ENCODE assay signal across 8 cellular contexts in genomic region chr7:74657692-74658170, GRCh38. TPM values are rescaled to one million over a fixed set of nuclear protein-coding genes. Genes with fewer than 3 reads are reported as not detected.
DNase-seq lines count a peak whose midpoint lies in the region; ATAC-seq and TF ChIP-seq lines count a peak whose summit lies in the region.

TSS of gene GTF2I (plus strand) at chr7:74657718. CDS start at chr7:74689129, 31,411 bp downstream.

- H3K27ac Mint-ChIP-seq in activated naive CD8-positive, alpha-beta T cell treated with anti-CD3 and anti-CD28 coated beads for 36 hours: peak within 1 kb of the TSS; percentile 95

- DNase-seq in DND-41: no peak
- peak; percentile 66 for DNase-seq in activated naive CD8-positive, alpha-beta T cell treated with anti-CD3 and anti-CD28 coated beads for 36 hours
- no peak for DNase-seq in left ventricle myocardium superior
- peak; percentile 75 for DNase-seq in sciatic nerve (ENCODE audit: low spot score)
- DNase-seq in superior temporal gyrus (ENCODE audit: extremely low spot score): no peak
- no peak for DNase-seq in Kasumi-1 (lab: John Stamatoyannopoulos, UW)

- peak within 1 kb of the TSS; percentile 76 for H3K4me2 ChIP-seq in DND-41 (ENCODE audit: insufficient read depth, low read length)

- no peak for TF ChIP-seq RAD21 in Ishikawa (IDR thresholded peaks at IDR 0.05; ENCODE audit: low read depth)

- no peaks in the 10 kb centered on the region for H3K27me3 ChIP-seq in DND-41 (ENCODE audit: insufficient read depth, low read length, poor library complexity)

- H3K4me1 ChIP-seq in DND-41 (ENCODE audit: insufficient read depth, low read length): peaks cover 40% of the 10 kb centered on the region

- peaks cover 32% of the 10 kb centered on the region for H3K36me3 ChIP-seq in DND-41 (ENCODE audit: insufficient read depth, low read length)

- H2AFZ ChIP-seq in DND-41 (ENCODE audit: low read depth, low read length): peak within 1 kb of the TSS; percentile 79

- H3K36me3 Mint-ChIP-seq in activated naive CD8-positive, alpha-beta T cell treated with anti-CD3 and anti-CD28 coated beads for 36 hours: peaks cover 24% of the 10 kb centered on the region

- peak within 1 kb of the TSS; percentile 100 for H3K9ac ChIP-seq in DND-41 (ENCODE audit: low read depth, low read length)

- intact Hi-C loops in left ventricle myocardium superior (cut with micrococcal nuclease): no loop called here
- intact Hi-C loops in sciatic nerve (cut with DNase I): no loop called here

- H3K9me3 Mint-ChIP-seq in activated naive CD8-positive, alpha-beta T cell treated with anti-CD3 and anti-CD28 coated beads for 36 hours: no peaks in the 10 kb centered on the region

- H4K20me1 ChIP-seq in DND-41 (ENCODE audit: insufficient read depth, low read length): peaks cover 42% of the 10 kb centered on the region

- TF ChIP-seq CTCF in DND-41 (IDR thresholded peaks at IDR 0.05; ENCODE audit: borderline replicate concordance, extremely low read depth, low read length, poor library complexity, severe bottlenecking): no peak

- H3K4me3 Mint-ChIP-seq in activated naive CD8-positive, alpha-beta T cell treated with anti-CD3 and anti-CD28 coated beads for 36 hours: peak within 1 kb of the TSS; percentile 89

- ATAC-seq in DND-41 (ENCODE audit: insufficient read depth, low read depth): peak; percentile 11
- peak; percentile 11 for ATAC-seq in GM21529 (IDR thresholded peaks at IDR 0.05; ENCODE audit: unreplicated experiment)
- ATAC-seq in left ventricle myocardium superior: peak; percentile 53
- ATAC-seq in sciatic nerve: peak; percentile 40

- peaks cover 52% of the 10 kb centered on the region for H3K79me2 ChIP-seq in DND-41 (ENCODE audit: insufficient read depth, low read length)

- peaks cover 51% of the 10 kb centered on the region for H3K4me1 Mint-ChIP-seq in activated naive CD8-positive, alpha-beta T cell treated with anti-CD3 and anti-CD28 coated beads for 36 hours

- no peaks in the 10 kb centered on the region for H3K9me3 ChIP-seq in DND-41 (ENCODE audit: insufficient read depth, low read length, severe bottlenecking)

- H3K27me3 Mint-ChIP-seq in activated naive CD8-positive, alpha-beta T cell treated with anti-CD3 and anti-CD28 coated beads for 36 hours: no peaks in the 10 kb centered on the region

- H3K27ac ChIP-seq in DND-41 (ENCODE audit: low read length): peak within 1 kb of the TSS; percentile 99

- peak within 1 kb of the TSS; percentile 88 to 95 for H3K4me3 ChIP-seq in DND-41 (ENCODE audit: low read depth in 1 of 2, low read length in 2 of 2)

- no peak for TF ChIP-seq EP300 in Ishikawa (IDR thresholded peaks at IDR 0.05; ENCODE audit: borderline replicate concordance)

TF ChIP-seq in Ishikawa, 13 proteins besides CTCF, POLR2A, EP300 and RAD21:
- TF ChIP-seq FOXM1 (IDR thresholded peaks at IDR 0.05; ENCODE audit: borderline replicate concordance, low read depth): no peak
- no peak; the same call in 1 of the 2 replicates for TF ChIP-seq TCF12 (IDR thresholded peaks at IDR 0.05; ENCODE audit: low read depth)
- peak; percentile 51; the same call in 1 of the 2 replicates for TF ChIP-seq ZBTB7A (IDR thresholded peaks at IDR 0.05; ENCODE audit: low read depth)
- TF ChIP-seq REST (IDR thresholded peaks at IDR 0.05; ENCODE audit: low read depth): no peak

RNA-seq across cellular contexts. Expression of gene GTF2I, which starts in this region (rescaled TPM):
- total RNA-seq in activated naive CD8-positive, alpha-beta T cell treated with anti-CD3 and anti-CD28 coated beads for 36 hours: 100 to 1,000 TPM; 151 to 158 TPM
- total RNA-seq in left ventricle myocardium superior (134 TPM), sciatic nerve (246 TPM)

Comparison
In these comparisons a context has a peak if more than half of its experiments do, and no peak if none do; other contexts are left out.
1. DNase-seq: peak in activated naive CD8-positive, alpha-beta T cell treated with anti-CD3 and anti-CD28 coated beads for 36 hours (single experiment) and sciatic nerve (single experiment); none in DND-41 (single experiment), left ventricle myocardium superior (single experiment), superior temporal gyrus (single experiment) and Kasumi-1 (0 of 2).
2. Peak in every context shown above with its lines, with median percentiles within 50 percentile points of each other: ATAC-seq.